Comparison of ENCODE assay signal across 8 cellular contexts in genomic region chr19:1853295-1854031, GRCh38. TPM values are rescaled to one million over a fixed set of nuclear protein-coding genes. Genes with fewer than 3 reads are reported as not detected.
DNase-seq lines count a peak whose midpoint lies in the region; ATAC-seq and TF ChIP-seq lines count a peak whose summit lies in the region.

No MANE protein-coding gene starts in this region.

- no peak overlapping the region for H3K4me3 Mint-ChIP-seq in chondrocyte (ENCODE audit: unreplicated experiment)

- H3K27ac Mint-ChIP-seq in chondrocyte (ENCODE audit: unreplicated experiment): peak overlapping the region; percentile 88

- ATAC-seq in right lobe of liver (peak; percentile 43 to 65 (median 58)), HG02678 (IDR thresholded peaks at IDR 0.05; ENCODE audit: unreplicated experiment) (no peak)

- TF ChIP-seq POLR2A in right lobe of liver (IDR thresholded peaks at IDR 0.05): no peak

- TF ChIP-seq CTCF in chondrocyte (IDR thresholded peaks at IDR 0.05): peak; percentile 85
- TF ChIP-seq CTCF in right lobe of liver (IDR thresholded peaks at IDR 0.05): peak; percentile 91 to 97 (median 96)

- peaks cover 0 to 32% (median 9%) of the 10 kb centered on the region in 4 donors for H3K4me1 ChIP-seq in right lobe of liver

- H3K9me3 ChIP-seq in right lobe of liver: no peaks in the 10 kb centered on the region

- H3K27me3 ChIP-seq in right lobe of liver: no peaks in the 10 kb centered on the region

- DNase-seq in SHP77 (lab: John Stamatoyannopoulos, UW) (peak; percentile 29 to 45), SHP77 treated with DMSO at 0.1 percent for 48 hours (lab: John Stamatoyannopoulos, UW) (no peak), NCI-H2196 (lab: John Stamatoyannopoulos, UW; ENCODE audit: unreplicated experiment) (peak; percentile 86), chondrocyte (ENCODE audit: low spot score) (no peak), right lobe of liver (peak; percentile 82 to 90 (median 88))
- peak; percentile 66 to 79 for DNase-seq in activated CD4-positive, alpha-beta T cell treated with anti-CD3 and anti-CD28 coated beads for 24 hours (ENCODE audit: low read depth in 2 of 2)
- peak; percentile 62 for DNase-seq in stimulated activated CD8-positive, alpha-beta memory T cell treated with anti-CD3 and anti-CD28 coated beads, Interleukin-15, amount 100 ng/mL, for 1 hour (ENCODE audit: low read depth)

- intact Hi-C loops in right lobe of liver (cut with DNase I): no loop called here

- H3K4me1 Mint-ChIP-seq in chondrocyte (ENCODE audit: low read depth): peaks cover 36% of the 10 kb centered on the region

- H3K36me3 ChIP-seq in right lobe of liver: no peaks in the 10 kb centered on the region

- H3K27me3 Mint-ChIP-seq in chondrocyte (ENCODE audit: low read depth): no peaks in the 10 kb centered on the region

- no peak overlapping the region for H3K4me3 ChIP-seq in right lobe of liver

- no peaks in the 10 kb centered on the region for H3K36me3 Mint-ChIP-seq in chondrocyte (ENCODE audit: low read depth)

- WGBS in right lobe of liver (ENCODE audit: insufficient coverage, low coverage, low lambda C conversion rate, missing lambda C conversion rate): 9% methylated on average over 8 of the region's 27 CpGs

- no peaks in the 10 kb centered on the region for H3K9me3 Mint-ChIP-seq in chondrocyte (ENCODE audit: low read depth)

- no peak overlapping the region for H3K27ac ChIP-seq in right lobe of liver

RNA-seq across cellular contexts. Expression of gene REXO1, which starts 5.2 kb away (rescaled TPM):
- total RNA-seq in chondrocyte (22.2 to 24.9 TPM (median 24.9 TPM) in 3 replicates), right lobe of liver (10 to 100 TPM in 4 of 6 experiments, 1 to 10 TPM in 2; 8.0 to 17.7 (median 12.6) TPM)

RNA-seq across cellular contexts. Expression of gene KLF16, which starts 9.9 kb away (rescaled TPM):
- total RNA-seq in chondrocyte (25.0 to 38.9 TPM (median 38.9 TPM) in 3 replicates), right lobe of liver (10 to 100 TPM in 5 of 6 experiments, 1 to 10 TPM in 1; 9.9 to 23.6 (median 10.8) TPM)

RNA-seq across cellular contexts. Expression of gene ABHD17A, which starts 31.8 kb away (rescaled TPM):
- total RNA-seq in chondrocyte: 54.6 to 60.2 TPM (median 54.6 TPM) in 3 replicates
- total RNA-seq in right lobe of liver: 10 to 100 TPM; 20.4 to 49.5 (median 23.5) TPM

RNA-seq across cellular contexts. Expression of gene ATP8B3, which starts 41.4 kb away (rescaled TPM):
- total RNA-seq in chondrocyte (1.9 to 6.0 TPM (median 5.7 TPM) in 3 replicates), right lobe of liver (1 to 10 TPM in 5 of 6 experiments, under 1 TPM in 1; 0.86 to 5.7 (median 3.1) TPM)

RNA-seq across cellular contexts. Expression of gene ADAT3, which starts 51.7 kb away (rescaled TPM):
- 3.2 to 4.3 TPM (median 3.6 TPM) in 3 replicates for total RNA-seq in chondrocyte
- total RNA-seq in right lobe of liver: 1 to 10 TPM; 1.8 to 5.3 (median 2.7) TPM

Comparison
In these comparisons a context has a peak if more than half of its experiments do, and no peak if none do; other contexts are left out.
1. DNase-seq: peak in SHP77 (2 of 2), NCI-H2196 (single experiment), activated CD4-positive, alpha-beta T cell treated with anti-CD3 and anti-CD28 coated beads for 24 hours (2 of 2), right lobe of liver (3 of 3) and stimulated activated CD8-positive, alpha-beta memory T cell treated with anti-CD3 and anti-CD28 coated beads, Interleukin-15, amount 100 ng/mL, for 1 hour (single experiment); none in SHP77 treated with DMSO at 0.1 percent for 48 hours (single experiment) and chondrocyte (single experiment).